ENCODE assay signal across 23 cellular contexts in the genomic region with DNA sequence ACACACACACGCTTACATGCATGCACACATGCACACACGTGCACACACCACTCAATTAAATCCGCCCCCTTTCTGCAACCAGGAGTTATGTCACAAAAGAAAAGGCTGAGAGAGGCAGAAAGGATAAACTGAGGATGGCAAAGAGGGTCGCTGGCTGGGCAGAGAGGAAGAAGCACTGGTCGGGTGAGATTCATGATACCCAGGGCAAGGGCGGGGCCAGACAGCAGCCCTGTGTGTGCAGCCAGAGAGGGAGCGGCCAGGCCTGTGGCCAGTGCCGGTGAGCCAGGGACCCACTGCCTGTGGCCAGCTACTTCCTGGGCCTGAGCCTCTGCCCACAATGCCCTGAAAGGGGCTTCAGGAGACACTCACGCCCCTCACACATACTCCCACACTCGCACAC. TPM values are rescaled to one million over a fixed set of nuclear protein-coding genes. Genes with fewer than 3 reads are reported as not detected.
"Had no signal": no experiment of that assay in that cellular context is flagged by ENCODE, and none has a peak within 500 bp of the region (broad histone marks: within the 10 kb centered on the region; RNA-seq: fewer than 3 reads in every experiment).

No MANE protein-coding gene starts in this region.

- H3K36me3 Mint-ChIP-seq: brain had no signal

- H3K4me1 Mint-ChIP-seq: activated B cell treated with CpG ODN at 0.5 μM for 24 hours had no signal

- DNase-seq: activated B cell treated with CpG ODN at 0.5 μM for 24 hours; activated CD4-positive, alpha-beta T cell treated with anti-CD3 and anti-CD28 coated beads, Interleukin-2, amount 10 ng/mL, durations not matched to agents 7 days and 5 days; activated CD8-positive, alpha-beta memory T cell treated with anti-CD3 and anti-CD28 coated beads, Interleukin-2, amount 50 U/mL, for 4 hours; amygdala; cerebellar nuclear complex; endodermal cell; erythroblast; left colon; midbrain; occipital lobe; right lobe of liver; Right ventricle myocardium superior; SK-N-SH; stimulated activated CD4-positive, alpha-beta T cell treated with anti-CD3 and anti-CD28 coated beads, Interleukin-1b, Interleukin-23, amount 100 ng/mL, for 48 hours; stimulated activated naive CD8-positive, alpha-beta T cell treated with anti-CD3 and anti-CD28 coated beads, Interleukin-15, Interleukin-2, amounts not matched to agents 100 U/mL and 50 U/mL, for 24 hours; T-helper 2 cell; upper lobe of left lung had no signal

- H3K27me3 ChIP-seq: right lobe of liver, suprapubic skin, upper lobe of left lung had no signal

- H3K4me2 ChIP-seq: SK-N-SH had no signal

- H3K27me3 Mint-ChIP-seq: activated B cell treated with CpG ODN at 0.5 μM for 24 hours; activated CD4-positive, alpha-beta T cell treated with anti-CD3 and anti-CD28 coated beads, Interleukin-2, amount 10 ng/mL, durations not matched to agents 7 days and 5 days had no signal

- H3K9me3 ChIP-seq: prostate gland, right lobe of liver, SK-N-SH, suprapubic skin, upper lobe of left lung had no signal

- ATAC-seq: left colon; right lobe of liver; stimulated activated naive CD8-positive, alpha-beta T cell treated with anti-CD3 and anti-CD28 coated beads, Interleukin-15, Interleukin-2, amounts not matched to agents 100 U/mL and 50 U/mL, for 24 hours had no signal

- H3K9me3 Mint-ChIP-seq: activated B cell treated with CpG ODN at 0.5 μM for 24 hours; activated CD4-positive, alpha-beta T cell treated with anti-CD3 and anti-CD28 coated beads, Interleukin-2, amount 10 ng/mL, durations not matched to agents 7 days and 5 days; dendritic cell treated with granulocyte-macrophage colony-stimulating factor and Interleukin-4, amounts not matched to agents 40 ng/mL and 50 ng/mL, for 4 days; endodermal cell had no signal

- H3K27ac Mint-ChIP-seq: activated B cell treated with CpG ODN at 0.5 μM for 24 hours; activated CD4-positive, alpha-beta T cell treated with anti-CD3 and anti-CD28 coated beads, Interleukin-2, amount 10 ng/mL, durations not matched to agents 7 days and 5 days; dendritic cell treated with granulocyte-macrophage colony-stimulating factor and Interleukin-4, amounts not matched to agents 40 ng/mL and 50 ng/mL, for 4 days; endodermal cell had no signal

- H3K36me3 ChIP-seq: prostate gland, right lobe of liver, suprapubic skin, upper lobe of left lung had no signal

- H3K4me3 ChIP-seq: lung, prostate gland, right lobe of liver, suprapubic skin, upper lobe of left lung had no signal

- H3K4me1 ChIP-seq: prostate gland, upper lobe of left lung had no signal

- H3K9ac ChIP-seq: SK-N-SH had no signal

- H3K27ac ChIP-seq: prostate gland, right lobe of liver, suprapubic skin, upper lobe of left lung had no signal

- H3K9me2 ChIP-seq: SK-N-SH had no signal

- H3K4me3 Mint-ChIP-seq: activated B cell treated with CpG ODN at 0.5 μM for 24 hours; activated CD4-positive, alpha-beta T cell treated with anti-CD3 and anti-CD28 coated beads, Interleukin-2, amount 10 ng/mL, durations not matched to agents 7 days and 5 days; brain; dendritic cell treated with granulocyte-macrophage colony-stimulating factor and Interleukin-4, amounts not matched to agents 40 ng/mL and 50 ng/mL, for 4 days; endodermal cell had no signal

RNA-seq across cellular contexts. Expression of a gene that starts 19.7 kb away (rescaled TPM):
- total RNA-seq: occipital lobe had no signal

RNA-seq across cellular contexts. Expression of a gene that starts 20.5 kb away (rescaled TPM):
- total RNA-seq: glomerular endothelial cell, occipital lobe, Right ventricle myocardium superior had no signal
- polyA plus RNA-seq: SK-N-SH had no signal
